In genomic region chr19:9946528-9947125, GRCh38 we compare ENCODE assay signal across 1 cellular context. TPM values are rescaled to one million over a fixed set of nuclear protein-coding genes. Genes with fewer than 3 reads are reported as not detected.
"Had no signal": no experiment of that assay in that cellular context is flagged by ENCODE, and none has a peak within 500 bp of the region (broad histone marks: within the 10 kb centered on the region; RNA-seq: fewer than 3 reads in every experiment).

No MANE protein-coding gene starts in this region.

RNA-seq across cellular contexts. Expression of gene OLFM2, which starts 10.3 kb away (rescaled TPM):
- total RNA-seq: OCI-LY7 had no signal
